ENCODE assay signal across 21 cellular contexts in the genomic region with DNA sequence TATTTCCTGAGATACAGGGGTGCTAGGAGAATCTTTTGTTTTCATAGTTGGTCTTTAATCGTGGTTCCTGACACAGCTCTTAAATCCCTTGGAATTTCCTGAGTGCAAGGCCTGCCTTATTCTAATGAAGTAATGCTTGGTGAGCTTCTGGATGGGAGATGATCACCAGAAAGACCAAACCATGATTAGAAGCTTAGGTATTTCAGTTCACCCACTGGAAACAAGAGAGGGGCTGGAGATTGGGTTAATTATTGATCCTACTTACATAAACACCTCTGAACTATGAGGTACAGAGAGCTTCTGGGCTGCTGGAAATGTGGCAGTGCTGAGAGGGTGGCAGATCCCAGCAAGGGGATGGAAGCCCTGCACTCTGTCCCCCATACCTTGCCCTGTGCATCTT.
A peak's percentile ranks its signal among the peaks of the same experiment; 100 is the strongest.
DNase-seq lines count a peak whose midpoint lies in the region; TF ChIP-seq lines count a peak whose summit lies in the region.
"Had no signal": no experiment of that assay in that cellular context is flagged by ENCODE, and none has a peak within 500 bp of the region (broad histone marks: within the 10 kb centered on the region; RNA-seq: fewer than 3 reads in every experiment).

No MANE protein-coding gene starts in this region.

- H3K4me1 Mint-ChIP-seq in nephron (peaks cover 17% of the 10 kb centered on the region), endothelial cell (ENCODE audit: unreplicated experiment) (peaks cover 14% of the 10 kb centered on the region)

- H3K9me3 Mint-ChIP-seq in nephron, result no peaks in the 10 kb centered on the region
- no peaks in the 10 kb centered on the region for H3K9me3 Mint-ChIP-seq in endothelial cell (ENCODE audit: unreplicated experiment)
- H3K9me3 Mint-ChIP-seq: CD8-positive, alpha-beta T cell; H9 had no signal

- no peak for TF ChIP-seq CTCF in AG10803 (conservative IDR thresholded peaks at IDR 0.05; ENCODE audit: low read length)
- TF ChIP-seq CTCF in nephron (IDR thresholded peaks at IDR 0.05; ENCODE audit: unreplicated experiment in 3 of 3), result no peak
- no peak for TF ChIP-seq CTCF in endothelial cell (IDR thresholded peaks at IDR 0.05; ENCODE audit: unreplicated experiment)

- H3K36me3 Mint-ChIP-seq in nephron (ENCODE audit: low read depth) (no peaks in the 10 kb centered on the region), endothelial cell (ENCODE audit: low read depth, unreplicated experiment) (no peaks in the 10 kb centered on the region)
- H3K36me3 Mint-ChIP-seq: CD8-positive, alpha-beta T cell had no signal

- H3K4me3 Mint-ChIP-seq in nephron (no peak overlapping the region), endothelial cell (ENCODE audit: unreplicated experiment) (no peak overlapping the region)
- H3K4me3 Mint-ChIP-seq: CD8-positive, alpha-beta T cell; H9 had no signal

- peak; percentile 35 for DNase-seq in AG10803 (ENCODE audit: low read depth)
- peak; percentile 44 for DNase-seq in HK-2 (ENCODE audit: unreplicated experiment)
- peak; percentile 72 for DNase-seq in iris pigment epithelial cell (ENCODE audit: low read depth)
- no peak for DNase-seq in endothelial cell (ENCODE audit: low spot score)
- DNase-seq in activated CD8-positive, alpha-beta memory T cell treated with anti-CD3 and anti-CD28 coated beads, Interleukin-2, amount 50 U/mL, for 48 hours, result no peak
- no peak for DNase-seq in HPDE6-E6E7 (ENCODE audit: extremely low spot score)
- DNase-seq: CD8-positive, alpha-beta T cell; DMS79; H9; KBM-7; NCI-H1105; NCI-H1694; NCI-H2081 treated with DMSO at 0.1 percent for 48 hours; NCI-H510A; NCI-H748 treated with DMSO at 0.1 percent for 48 hours; NK-92 treated with Interleukin-12 subunit alpha and Interleukin-12 subunit beta, amount 100 ng/mL, for 24 hours; Peyer's patch; Right ventricle myocardium superior had no signal

- H3K27ac Mint-ChIP-seq in nephron (peak overlapping the region in 2 of 3 experiments; percentile 8 to 84), endothelial cell (ENCODE audit: unreplicated experiment) (no peak overlapping the region)
- H3K27ac Mint-ChIP-seq: CD8-positive, alpha-beta T cell; H9 had no signal

- H3K27me3 Mint-ChIP-seq in nephron (ENCODE audit: low read depth), result peaks cover 7% of the 10 kb centered on the region
- H3K27me3 Mint-ChIP-seq in endothelial cell (ENCODE audit: unreplicated experiment), result no peaks in the 10 kb centered on the region

- no peak overlapping the region for H3K4me3 ChIP-seq in AG10803 (ENCODE audit: low read length)
- H3K4me3 ChIP-seq: BLaER1 treated with 17β-estradiol and CSF1 and Interleukin-3, amounts not matched to agents 10 nM and 100 nM; Peyer's patch; SK-N-MC had no signal

Comparison
In these comparisons a context has a peak if more than half of its experiments do, and no peak if none do; other contexts are left out.
1. DNase-seq: peak in AG10803 (single experiment), HK-2 (single experiment) and iris pigment epithelial cell (single experiment); none in endothelial cell (single experiment), activated CD8-positive, alpha-beta memory T cell treated with anti-CD3 and anti-CD28 coated beads, Interleukin-2, amount 50 U/mL, for 48 hours (single experiment) and HPDE6-E6E7 (single experiment).